ENCODE assay signal across 20 cellular contexts in genomic region chr14:61877768-61878167, GRCh38.
"Had no signal": no experiment of that assay in that cellular context is flagged by ENCODE, and none has a peak within 500 bp of the region (broad histone marks: within the 10 kb centered on the region; RNA-seq: fewer than 3 reads in every experiment).

No MANE protein-coding gene starts in this region.

- H3K4me1 ChIP-seq: left lung, lower lobe of right lung, parathyroid adenoma, psoas muscle, right lobe of liver, suprapubic skin, tibial artery had no signal

- H3K9me3 ChIP-seq: left lung, lower lobe of right lung, psoas muscle, right lobe of liver, suprapubic skin, thoracic aorta, tibial artery had no signal

- H2AFZ ChIP-seq: parathyroid adenoma had no signal

- H3K79me2 ChIP-seq: parathyroid adenoma had no signal

- H3K4me3 ChIP-seq: left lung, lower lobe of right lung, psoas muscle, right lobe of liver, suprapubic skin, thoracic aorta, tibial artery had no signal

- H3K36me3 ChIP-seq: left lung, lower lobe of right lung, right lobe of liver, suprapubic skin, thoracic aorta, tibial artery had no signal

- H3K9ac ChIP-seq: parathyroid adenoma had no signal

- H3K27me3 ChIP-seq: right lobe of liver had no signal

- FAIRE-seq: kidney had no signal

- ATAC-seq: left colon; left lung; lower lobe of right lung; naive thymus-derived CD8-positive, alpha-beta T cell; psoas muscle; right lobe of liver; stimulated activated effector memory CD8-positive, alpha-beta T cell treated with anti-CD3 and anti-CD28 coated beads, Interleukin-12 subunit alpha, Interleukin-12 subunit beta, amount 100 ng/mL, for 72 hours had no signal

- DNase-seq: immature natural killer cell; kidney; left colon; left lung; lower lobe of right lung; mammary epithelial cell; mesenchymal stem cell; naive thymus-derived CD8-positive, alpha-beta T cell; psoas muscle; right lobe of liver; stimulated activated CD4-positive, alpha-beta T cell treated with anti-CD3 and anti-CD28 coated beads, Interleukin-12 subunit alpha, Interleukin-12 subunit beta, amount 100 ng/mL, for 4 hours; stimulated activated CD4-positive, alpha-beta T cell treated with anti-CD3 and anti-CD28 coated beads, Interleukin-15, amount 100 ng/mL, for 24 hours; stimulated activated CD4-positive, alpha-beta T cell treated with anti-CD3 and anti-CD28 coated beads, Interleukin-2, amount 100 ng/mL, for 24 hours; stimulated activated CD4-positive, alpha-beta T cell treated with anti-CD3 and anti-CD28 coated beads, Interleukin-4, amount 100 ng/mL, for 24 hours; stimulated activated naive CD4-positive, alpha-beta T cell; tibial artery had no signal

- H3K27ac ChIP-seq: left lung, lower lobe of right lung, parathyroid adenoma, psoas muscle, right lobe of liver, suprapubic skin, thoracic aorta, tibial artery had no signal
